ENCODE assay signal across 25 cellular contexts in genomic region chr10:96341219-96342182, GRCh38. TPM values are rescaled to one million over a fixed set of nuclear protein-coding genes. Genes with fewer than 3 reads are reported as not detected.
DNase-seq lines count a peak whose midpoint lies in the region; ATAC-seq, FAIRE-seq and TF ChIP-seq lines count a peak whose summit lies in the region.
"Had no signal": no experiment of that assay in that cellular context is flagged by ENCODE, and none has a peak within 500 bp of the region (broad histone marks: within the 10 kb centered on the region; RNA-seq: fewer than 3 reads in every experiment).

No MANE protein-coding gene starts in this region.

- H3K9me3 ChIP-seq in GM12878 (replicated peaks; ENCODE audit: control insufficient read depth, insufficient read depth, low read length): peaks cover 8% of the 10 kb centered on the region; the same call in 1 of the 3 replicates
- H3K9me3 ChIP-seq: upper lobe of right lung had no signal

- peaks cover 8 to 21% of the 10 kb centered on the region in 2 donors for H3K4me1 Mint-ChIP-seq in stimulated activated naive B cell treated with anti-CD40 and anti-IgM and Interleukin-4, amounts not matched to agents 10 μg/mL and 1 μg/mL and 100 μg/mL, for 72 hours
- peaks cover 7% of the 10 kb centered on the region for H3K4me1 Mint-ChIP-seq in activated T-helper 2 cell treated with anti-CD3 and anti-CD28 coated beads, Interferon-gamma antibody, Interleukin-2, Interleukin-4, amounts not matched to agents 10 μg/mL and 5 μg/mL and 100 μg/mL, durations not matched to agents 14 hours and 24 hours and 36 hours (ENCODE audit: low read depth)
- H3K4me1 Mint-ChIP-seq: CD4-positive, alpha-beta memory T cell had no signal

- H3K36me3 ChIP-seq in GM12878 (ENCODE audit: control insufficient read depth in 2 of 2, insufficient read depth in 2 of 2, low read length in 1 of 2): no peaks in the 10 kb centered on the region
- H3K36me3 ChIP-seq: esophagus squamous epithelium, heart left ventricle, upper lobe of right lung had no signal

- SMC1A ChIA-PET in GM12878 (lab: Charles Lee; ENCODE audit: uncharacterized antibody, unreplicated experiment): interaction anchor here (0.7 to 2.5 kb wide), 9 partner anchors 12 to 324 kb away, joined by 3 to 18 read pairs (median 4); no protein-coding TSS in a partner anchor

- H3K4me2 ChIP-seq in GM12878 (ENCODE audit: control insufficient read depth, insufficient read depth): no peak overlapping the region

- no peak overlapping the region; the same call in 1 of the 2 replicates for H2AFZ ChIP-seq in GM12878 (ENCODE audit: control insufficient read depth, low read depth, low read length)

- CTCF ChIA-PET in GM12878 (lab: Yijun Ruan, JAX): interaction anchor here (0.8 to 9.4 kb wide), 27 partner anchors 8 to 497 kb away, joined by 3 to 142 read pairs (median 4); partner anchors contain the start of genes OPALIN and ZNF518A

- DNase-seq in activated T-cell treated with anti-CD3 and anti-CD28 coated beads for 48 hours (ENCODE audit: low read depth) (peak; percentile 8), activated T-cell treated with anti-CD3 and anti-CD28 coated beads for 4 hours (no peak), GM12878 (ENCODE audit: low read depth, low spot score) (no peak)
- DNase-seq in stimulated activated naive B cell treated with anti-CD40 and anti-IgM and Interleukin-4, amounts not matched to agents 10 μg/mL and 1 μg/mL and 100 μg/mL, for 72 hours: peak; percentile 4
- DNase-seq in activated T-helper 2 cell treated with anti-CD3 and anti-CD28 coated beads, Interferon-gamma antibody, Interleukin-2, Interleukin-4, amounts not matched to agents 10 μg/mL and 5 μg/mL and 100 μg/mL, durations not matched to agents 14 hours and 24 hours and 36 hours (ENCODE audit: low spot score): no peak
- DNase-seq: activated CD4-positive, alpha-beta T cell treated with anti-CD3 and anti-CD28 coated beads for 4 hours; activated effector memory CD4-positive, alpha-beta T cell treated with anti-CD3 and anti-CD28 coated beads, Interleukin-2, amount 50 U/mL, for 16 hours; CD4-positive, alpha-beta memory T cell; EL; esophagus squamous epithelium; heart left ventricle; Kasumi-1; NCI-H1436 treated with DMSO at 0.1 percent for 48 hours; NCI-H524; PC-3; stimulated activated CD4-positive, alpha-beta T cell treated with anti-CD3 and anti-CD28 coated beads, Interleukin-2, amount 100 ng/mL, for 48 hours; T1000; upper lobe of right lung had no signal

- 10% methylated on average over 5 of the region's 5 CpGs for WGBS in GM12878 (ENCODE audit: insufficient coverage, insufficient replicate concordance, low lambda C conversion rate, missing lambda C conversion rate)

- ATAC-seq in HG02610 (IDR thresholded peaks at IDR 0.05; ENCODE audit: unreplicated experiment): peak; percentile 90
- ATAC-seq in GM12878: peak; percentile 79
- peak; percentile 52 to 73 for ATAC-seq in stimulated activated naive B cell treated with anti-CD40 and anti-IgM and Interleukin-4, amounts not matched to agents 10 μg/mL and 1 μg/mL and 100 μg/mL, for 72 hours (replicated peaks)
- no peak for ATAC-seq in HG03095 (IDR thresholded peaks at IDR 0.05; ENCODE audit: unreplicated experiment)
- ATAC-seq in HG02885 (IDR thresholded peaks at IDR 0.05; ENCODE audit: poor library complexity, unreplicated experiment): no peak
- ATAC-seq: heart left ventricle, PC-3, sciatic nerve, upper lobe of right lung had no signal

- H3K27ac ChIP-seq in GM12878 (ENCODE audit: control insufficient read depth, insufficient read depth): no peak overlapping the region
- H3K27ac ChIP-seq: esophagus squamous epithelium, heart left ventricle, upper lobe of right lung had no signal

- no peak for TF ChIP-seq RAD21 in GM12878 (IDR thresholded peaks at IDR 0.05; ENCODE audit: insufficient read depth, low read depth, low read length)

- no peak overlapping the region for H3K4me3 Mint-ChIP-seq in stimulated activated naive B cell treated with anti-CD40 and anti-IgM and Interleukin-4, amounts not matched to agents 10 μg/mL and 1 μg/mL and 100 μg/mL, for 72 hours
- H3K4me3 Mint-ChIP-seq in activated T-helper 2 cell treated with anti-CD3 and anti-CD28 coated beads, Interferon-gamma antibody, Interleukin-2, Interleukin-4, amounts not matched to agents 10 μg/mL and 5 μg/mL and 100 μg/mL, durations not matched to agents 14 hours and 24 hours and 36 hours (ENCODE audit: low read depth): no peak overlapping the region
- H3K4me3 Mint-ChIP-seq: CD4-positive, alpha-beta memory T cell; mesothelial cell of epicardium had no signal

- no TSS peak for BruUV-seq in GM12878 (replicated peaks; lab: Mats Ljungman, UMichigan)

- H3K4me1 ChIP-seq in GM12878 (ENCODE audit: control insufficient read depth, insufficient read depth, low read length): no peaks in the 10 kb centered on the region
- H3K4me1 ChIP-seq: esophagus squamous epithelium, upper lobe of right lung had no signal

- no peaks in the 10 kb centered on the region for H4K20me1 ChIP-seq in GM12878 (ENCODE audit: control insufficient read depth, insufficient read depth)

- in situ Hi-C loops in GM12878 (cut with MboI): no loop called here

- H3K9me3 Mint-ChIP-seq in stimulated activated naive B cell treated with anti-CD40 and anti-IgM and Interleukin-4, amounts not matched to agents 10 μg/mL and 1 μg/mL and 100 μg/mL, for 72 hours: peaks cover 7 to 9% of the 10 kb centered on the region in 2 donors
- H3K9me3 Mint-ChIP-seq in activated T-helper 2 cell treated with anti-CD3 and anti-CD28 coated beads, Interferon-gamma antibody, Interleukin-2, Interleukin-4, amounts not matched to agents 10 μg/mL and 5 μg/mL and 100 μg/mL, durations not matched to agents 14 hours and 24 hours and 36 hours: peaks cover 12% of the 10 kb centered on the region

- H3K27me3 Mint-ChIP-seq in stimulated activated naive B cell treated with anti-CD40 and anti-IgM and Interleukin-4, amounts not matched to agents 10 μg/mL and 1 μg/mL and 100 μg/mL, for 72 hours: no peaks in the 10 kb centered on the region
- H3K27me3 Mint-ChIP-seq in activated T-helper 2 cell treated with anti-CD3 and anti-CD28 coated beads, Interferon-gamma antibody, Interleukin-2, Interleukin-4, amounts not matched to agents 10 μg/mL and 5 μg/mL and 100 μg/mL, durations not matched to agents 14 hours and 24 hours and 36 hours (ENCODE audit: low read depth): peaks cover 28% of the 10 kb centered on the region

- POLR2A ChIA-PET in GM12878 (lab: Charles Lee): no interaction called here

- no peak for TF ChIP-seq POLR2A in GM12878 (IDR thresholded peaks at IDR 0.05; ENCODE audit: low read depth, low read length)

- H3K9ac ChIP-seq in GM12878 (ENCODE audit: control insufficient read depth, insufficient read depth, low read length): no peak overlapping the region

- H3K79me2 ChIP-seq in GM12878 (ENCODE audit: control insufficient read depth, insufficient read depth, low read length): no peaks in the 10 kb centered on the region

- H3K27me3 ChIP-seq in GM12878 (replicated peaks in 1 of 2; ENCODE audit: control insufficient read depth in 2 of 2, insufficient read depth in 2 of 2, low read length in 1 of 2): no peaks in the 10 kb centered on the region
- H3K27me3 ChIP-seq: heart left ventricle, upper lobe of right lung had no signal

- RAD21 ChIA-PET in GM12878 (lab: Charles Lee; ENCODE audit: unreplicated experiment): interaction anchor here (0.9 to 3.5 kb wide), 3 partner anchors 49 to 325 kb away, joined by 3 to 15 read pairs (median 6); no protein-coding TSS in a partner anchor

- no peak for TF ChIP-seq CTCF in GM12878 (IDR thresholded peaks at IDR 0.05 in 2 of 3, conservative IDR thresholded peaks at IDR 0.05 in 1 of 3; ENCODE audit: control insufficient read depth in 2 of 3, extremely low read depth in 1 of 3, insufficient read depth in 1 of 3, low read depth in 3 of 3, low read length in 3 of 3)

- FAIRE-seq in GM12878 (lab: Jason Lieb, UNC): no peak

- H3K36me3 Mint-ChIP-seq in stimulated activated naive B cell treated with anti-CD40 and anti-IgM and Interleukin-4, amounts not matched to agents 10 μg/mL and 1 μg/mL and 100 μg/mL, for 72 hours: peaks cover 4 to 6% of the 10 kb centered on the region in 2 donors
- no peaks in the 10 kb centered on the region for H3K36me3 Mint-ChIP-seq in activated T-helper 2 cell treated with anti-CD3 and anti-CD28 coated beads, Interferon-gamma antibody, Interleukin-2, Interleukin-4, amounts not matched to agents 10 μg/mL and 5 μg/mL and 100 μg/mL, durations not matched to agents 14 hours and 24 hours and 36 hours (ENCODE audit: low read depth)
- H3K36me3 Mint-ChIP-seq: mesothelial cell of epicardium had no signal

- no peak for TF ChIP-seq EP300 in GM12878 (IDR thresholded peaks at IDR 0.05; ENCODE audit: borderline replicate concordance in 1 of 2, control insufficient read depth in 1 of 2, low read depth in 2 of 2, low read length in 2 of 2)

- H3K27ac Mint-ChIP-seq in stimulated activated naive B cell treated with anti-CD40 and anti-IgM and Interleukin-4, amounts not matched to agents 10 μg/mL and 1 μg/mL and 100 μg/mL, for 72 hours: peak overlapping the region; percentile 3
- no peak overlapping the region for H3K27ac Mint-ChIP-seq in activated T-helper 2 cell treated with anti-CD3 and anti-CD28 coated beads, Interferon-gamma antibody, Interleukin-2, Interleukin-4, amounts not matched to agents 10 μg/mL and 5 μg/mL and 100 μg/mL, durations not matched to agents 14 hours and 24 hours and 36 hours
- H3K27ac Mint-ChIP-seq: CD4-positive, alpha-beta memory T cell; mesothelial cell of epicardium had no signal

- H3K4me3 ChIP-seq in GM12878: no peak overlapping the region
- H3K4me3 ChIP-seq: esophagus squamous epithelium, heart left ventricle, upper lobe of right lung had no signal

- intact Hi-C loops in GM12878 (cut with micrococcal nuclease; ENCODE audit: unreplicated experiment): no loop called here
- intact Hi-C loops in activated T-helper 2 cell treated with anti-CD3 and anti-CD28 coated beads, Interferon-gamma antibody, Interleukin-2, Interleukin-4, amounts not matched to agents 10 μg/mL and 5 μg/mL and 100 μg/mL, durations not matched to agents 14 hours and 24 hours and 36 hours (cut with micrococcal nuclease): loop anchor here (2.0 to 5.0 kb wide), 2 partner anchors 109 to 325 kb away; no protein-coding TSS in a partner anchor

RNA-seq across cellular contexts. Expression of gene OPALIN, which starts 17.3 kb away (rescaled TPM):
- total RNA-seq in GM12878 (2013; cell fraction: nucleolus; rRNA removed): not detected in 2 replicates
- total RNA-seq in GM12878 (2014; rRNA removed): not detected in 2 replicates
- not detected in 2 replicates for total RNA-seq in GM12878 (2014; rRNA removed; fragmentation: Illumina TruSeq; extraction: Trizol)
- total RNA-seq in GM12878 (2021): not detected in 2 replicates
- not detected for polyA plus RNA-seq in GM12878 (2011; ENCODE audit: low read depth)
- not detected in 2 replicates for polyA plus RNA-seq in GM12878 (2011; rRNA removed)
- polyA plus RNA-seq in GM12878 (2011; cell fraction: cytosol; rRNA removed): not detected in 2 replicates
- not detected in 2 replicates for polyA plus RNA-seq in GM12878 (2011; cell fraction: nucleus; rRNA removed)
- polyA plus RNA-seq in GM12878 (2012): not detected in 2 replicates
- not detected in 2 replicates for polyA plus RNA-seq in GM12878 (2014; fragmentation: Illumina TruSeq; extraction: Trizol)
- not detected for polyA plus RNA-seq in GM12878 (2014; fragmentation: Nextera tagmentation; extraction: Ambion mirVana)
- polyA plus RNA-seq in GM12878 (2014; rRNA removed): not detected in 2 replicates
- not detected for polyA plus RNA-seq in GM12878 (2016; fragmentation: Nextera tagmentation; extraction: Ambion mirVana)
- not detected in 2 replicates for polyA minus RNA-seq in GM12878 (2011; rRNA and poly(A)+ RNA removed)
- polyA minus RNA-seq in GM12878 (2011; cell fraction: cytosol; rRNA and poly(A)+ RNA removed): not detected in 2 replicates
- not detected in 2 replicates for polyA minus RNA-seq in GM12878 (2011; cell fraction: nucleus; rRNA and poly(A)+ RNA removed)
- not detected in 2 replicates for total RNA-seq in activated T-helper 2 cell treated with anti-CD3 and anti-CD28 coated beads, Interferon-gamma antibody, Interleukin-2, Interleukin-4, amounts not matched to agents 10 μg/mL and 5 μg/mL and 100 μg/mL, durations not matched to agents 14 hours and 24 hours and 36 hours
- total RNA-seq: CD4-positive, alpha-beta memory T cell; dermis microvascular lymphatic vessel endothelial cell; esophagus squamous epithelium; kidney epithelial cell; mesothelial cell of epicardium; PC-3; sciatic nerve; upper lobe of right lung had no signal
- polyA plus RNA-seq: CD4-positive, alpha-beta memory T cell; heart left ventricle had no signal

RNA-seq across cellular contexts. Expression of gene DNTT, which starts 37.3 kb away (rescaled TPM):
- not detected in 2 replicates for total RNA-seq in GM12878 (2013; cell fraction: nucleolus; rRNA removed)
- total RNA-seq in GM12878 (2014; rRNA removed) (0.06 and 0.11 TPM in 2 replicates), GM12878 (2014; rRNA removed; fragmentation: Illumina TruSeq; extraction: Trizol) (not detected in 2 replicates), GM12878 (2021) (0.10 TPM in 1 of 2 replicates, not detected in the other)
- not detected for polyA plus RNA-seq in GM12878 (2011; ENCODE audit: low read depth)
- polyA plus RNA-seq in GM12878 (2011; rRNA removed) (0.14 TPM in 1 of 2 replicates, not detected in the other), GM12878 (2014; fragmentation: Illumina TruSeq; extraction: Trizol) (0.08 and 0.09 TPM in 2 replicates), GM12878 (2014; fragmentation: Nextera tagmentation; extraction: Ambion mirVana) (under 1 TPM in 1 of 2 experiments, not detected in 1; 0.07 TPM), GM12878 (2014; rRNA removed) (not detected in 2 replicates), GM12878 (2016; fragmentation: Nextera tagmentation; extraction: Ambion mirVana) (under 1 TPM in 1 of 2 experiments, not detected in 1; 0.13 TPM)
- 0.03 TPM in 1 of 2 replicates, not detected in the other for polyA plus RNA-seq in GM12878 (2011; cell fraction: cytosol; rRNA removed)
- polyA plus RNA-seq in GM12878 (2011; cell fraction: nucleus; rRNA removed): not detected in 2 replicates
- 0.06 and 0.08 TPM in 2 replicates for polyA plus RNA-seq in GM12878 (2012)
- not detected in 2 replicates for polyA minus RNA-seq in GM12878 (2011; rRNA and poly(A)+ RNA removed)
- polyA minus RNA-seq in GM12878 (2011; cell fraction: cytosol; rRNA and poly(A)+ RNA removed): not detected in 2 replicates
- not detected in 2 replicates for polyA minus RNA-seq in GM12878 (2011; cell fraction: nucleus; rRNA and poly(A)+ RNA removed)
- not detected in 2 replicates for total RNA-seq in activated T-helper 2 cell treated with anti-CD3 and anti-CD28 coated beads, Interferon-gamma antibody, Interleukin-2, Interleukin-4, amounts not matched to agents 10 μg/mL and 5 μg/mL and 100 μg/mL, durations not matched to agents 14 hours and 24 hours and 36 hours
- total RNA-seq: CD4-positive, alpha-beta memory T cell; dermis microvascular lymphatic vessel endothelial cell; esophagus squamous epithelium; heart left ventricle; kidney epithelial cell; mesothelial cell of epicardium; PC-3; sciatic nerve; upper lobe of right lung had no signal
- polyA plus RNA-seq: CD4-positive, alpha-beta memory T cell; heart left ventricle had no signal

Comparison
In these comparisons a context has a peak if more than half of its experiments do, and no peak if none do; other contexts are left out.
1. DNase-seq: peak in activated T-cell treated with anti-CD3 and anti-CD28 coated beads for 48 hours (single experiment) and stimulated activated naive B cell treated with anti-CD40 and anti-IgM and Interleukin-4, amounts not matched to agents 10 μg/mL and 1 μg/mL and 100 μg/mL, for 72 hours (single experiment); none in activated T-cell treated with anti-CD3 and anti-CD28 coated beads for 4 hours (single experiment), GM12878 (single experiment) and activated T-helper 2 cell treated with anti-CD3 and anti-CD28 coated beads, Interferon-gamma antibody, Interleukin-2, Interleukin-4, amounts not matched to agents 10 μg/mL and 5 μg/mL and 100 μg/mL, durations not matched to agents 14 hours and 24 hours and 36 hours (single experiment).
2. ATAC-seq: peak in HG02610 (single experiment), GM12878 (single experiment) and stimulated activated naive B cell treated with anti-CD40 and anti-IgM and Interleukin-4, amounts not matched to agents 10 μg/mL and 1 μg/mL and 100 μg/mL, for 72 hours (2 of 2); none in HG03095 (single experiment) and HG02885 (single experiment).